In genomic region chr2:51219468-51219867, GRCh38 we compare ENCODE assay signal across 22 cellular contexts.
DNase-seq lines count a peak whose midpoint lies in the region; ATAC-seq, FAIRE-seq and TF ChIP-seq lines count a peak whose summit lies in the region.
"Had no signal": no experiment of that assay in that cellular context is flagged by ENCODE, and none has a peak within 500 bp of the region (broad histone marks: within the 10 kb centered on the region; RNA-seq: fewer than 3 reads in every experiment).

No MANE protein-coding gene starts in this region.

- no peak overlapping the region for H3K18ac ChIP-seq in H1 (ENCODE audit: extremely low read depth, low read length)

- no peak overlapping the region for H4K8ac ChIP-seq in H1 (ENCODE audit: extremely low read depth, insufficient read depth, low read length)

- TF ChIP-seq CTCF in H1 (IDR thresholded peaks at IDR 0.05; ENCODE audit: control extremely low read depth in 1 of 3, insufficient read depth in 1 of 3, low read depth in 1 of 3, low read length in 3 of 3): no peak

- DNase-seq in GM03348 (ENCODE audit: low spot score) (peak; percentile 19), MG63 (peak; percentile 52), H1 (ENCODE audit: low read depth in 1 of 2, low spot score in 2 of 2) (no peak), skeletal muscle cell (ENCODE audit: low read depth) (peak; percentile 51), HTR-8/SVneo (ENCODE audit: insufficient read length, low spot score) (no peak)
- DNase-seq: activated CD4-positive, CD25-positive, alpha-beta regulatory T cell treated with anti-CD3 and anti-CD28 coated beads, Interleukin-2, amount 50 U/mL, for 72 hours; activated CD8-positive, alpha-beta T cell treated with anti-CD3 and anti-CD28 coated beads for 36 hours; activated effector memory CD4-positive, alpha-beta T cell treated with Interleukin-2 at 50 U/mL for 16 hours; activated naive CD8-positive, alpha-beta T cell treated with anti-CD3 and anti-CD28 coated beads, Interleukin-2, amount 10 ng/mL, durations not matched to agents 7 days and 5 days; activated T-cell treated with anti-CD3 and anti-CD28 coated beads for 4 hours; CD4-positive, CD25-positive, alpha-beta regulatory T cell; cortex of kidney; gastrocnemius medialis; NCI-H1694; NCI-H526 treated with DMSO at 0.1 percent for 48 hours; substantia nigra had no signal

- H2AK5ac ChIP-seq in H1 (ENCODE audit: low read depth, low read length): no peak overlapping the region

- TF ChIP-seq EP300 in H1 (IDR thresholded peaks at IDR 0.05; ENCODE audit: borderline replicate concordance in 1 of 2, low read depth in 2 of 2, low read length in 2 of 2): no peak

- H3K27me3 ChIP-seq in MG63: no peaks in the 10 kb centered on the region
- H3K27me3 ChIP-seq in H1 (replicated peaks in 1 of 4; ENCODE audit: control insufficient read depth in 3 of 4, extremely low read depth in 1 of 4, insufficient read depth in 3 of 4, low read length in 3 of 4): no peaks in the 10 kb centered on the region
- H3K27me3 ChIP-seq: cardiac muscle cell, gastrocnemius medialis had no signal

- peaks cover 0 to 2% (median 0%) of the 10 kb centered on the region in 4 experiments; a peak in 1 of 7 replicates for H3K4me1 ChIP-seq in H1 (replicated peaks in 1 of 4; ENCODE audit: control insufficient read depth in 3 of 4, insufficient read depth in 4 of 4, low read length in 3 of 4)
- H3K4me1 ChIP-seq: gastrocnemius medialis had no signal

- H2BK15ac ChIP-seq in H1 (ENCODE audit: low read length): no peak overlapping the region

- no peak overlapping the region for H2BK5ac ChIP-seq in H1 (ENCODE audit: low read depth, low read length)

- no peaks in the 10 kb centered on the region for H3K23me2 ChIP-seq in H1 (ENCODE audit: low read depth, low read length)

- 67% methylated on average over 4 of the region's 4 CpGs; no CpG with 5 or more reads in 1 of the 2 experiments for WGBS in H1 (ENCODE audit: extremely low coverage in 1 of 2, insufficient coverage in 1 of 2, insufficient read length in 1 of 2, insufficient replicate concordance in 2 of 2, low coverage in 1 of 2, low lambda C conversion rate in 2 of 2, missing lambda C conversion rate in 1 of 2), 2 experiments

- H3K4me3 ChIP-seq in MG63 (no peak overlapping the region), H1 (ENCODE audit: extremely low read depth in 1 of 4, insufficient read depth in 2 of 4, low read depth in 3 of 4, low read length in 4 of 4) (no peak overlapping the region), skeletal muscle cell (ENCODE audit: low read depth, low read length) (no peak overlapping the region)
- H3K4me3 ChIP-seq: cardiac muscle cell, gastrocnemius medialis had no signal

- H4K91ac ChIP-seq in H1 (replicated peaks; ENCODE audit: insufficient read length, low read length): no peak overlapping the region

- no peak overlapping the region for H2BK12ac ChIP-seq in H1 (ENCODE audit: low read depth, low read length)

- no peak for FAIRE-seq in H1 (lab: Jason Lieb, UNC)
- no peak for FAIRE-seq in HTR-8/SVneo (lab: Jason Lieb, UNC)
- FAIRE-seq: keratinocyte, TTC549 had no signal

- H3K4ac ChIP-seq in H1 (replicated peaks; ENCODE audit: insufficient read length, low read depth, low read length): no peak overlapping the region

- no peak overlapping the region for H3K4me2 ChIP-seq in H1 (ENCODE audit: insufficient read depth in 1 of 2, low read depth in 2 of 2, low read length in 2 of 2)

- no peaks in the 10 kb centered on the region for H3K79me2 ChIP-seq in H1 (ENCODE audit: control insufficient read depth in 1 of 2, insufficient read depth in 2 of 2, low read length in 2 of 2)

- no peak overlapping the region for H3K14ac ChIP-seq in H1 (ENCODE audit: insufficient read length)

- no peak overlapping the region for H3K27ac ChIP-seq in H1 (ENCODE audit: low read depth, low read length)
- H3K27ac ChIP-seq: cardiac muscle cell, gastrocnemius medialis had no signal

- H3K36me3 ChIP-seq in MG63 (no peaks in the 10 kb centered on the region), H1 (ENCODE audit: control insufficient read depth in 2 of 4, insufficient read depth in 4 of 4, low read length in 3 of 4) (no peaks in the 10 kb centered on the region)
- H3K36me3 ChIP-seq: cardiac muscle cell, gastrocnemius medialis had no signal

- POLR2A ChIA-PET in H1 (lab: Charles Lee; ENCODE audit: partially characterized antibody): no interaction called here

- H4K20me1 ChIP-seq in H1 (replicated peaks in 1 of 2; ENCODE audit: control insufficient read depth in 1 of 2, insufficient read depth in 2 of 2, low read length in 2 of 2): no peaks in the 10 kb centered on the region

- no peak for TF ChIP-seq POLR2A in H1 (IDR thresholded peaks at IDR 0.05; ENCODE audit: control extremely low read depth in 1 of 2, low read depth in 2 of 2, low read length in 2 of 2)

- no peak overlapping the region for H4K5ac ChIP-seq in H1 (ENCODE audit: insufficient read length, low read depth, low read length)

- no peak for TF ChIP-seq RAD21 in H1 (IDR thresholded peaks at IDR 0.05 in 1 of 2, conservative IDR thresholded peaks at IDR 0.05 in 1 of 2; ENCODE audit: low read depth in 2 of 2, low read length in 2 of 2)

- no peak for ATAC-seq in HG03342 (IDR thresholded peaks at IDR 0.05; ENCODE audit: unreplicated experiment)
- no peak for ATAC-seq in GM19023 (IDR thresholded peaks at IDR 0.05; ENCODE audit: unreplicated experiment)
- ATAC-seq: activated CD8-positive, alpha-beta T cell treated with anti-CD3 and anti-CD28 coated beads for 36 hours; esophagus mucosa; gastrocnemius medialis had no signal

- CTCF ChIA-PET in H1 (lab: Charles Lee; ENCODE audit: partially characterized antibody): no interaction called here

- H3K9me3 ChIP-seq in MG63 (peaks cover 3% of the 10 kb centered on the region; the same call in 1 of the 2 replicates), H1 (ENCODE audit: insufficient read depth in 2 of 2, low read depth in 1 of 2, low read length in 1 of 2) (no peaks in the 10 kb centered on the region)
- H3K9me3 ChIP-seq: gastrocnemius medialis had no signal

- no peak overlapping the region for H2BK20ac ChIP-seq in H1 (ENCODE audit: low read length)

- no peak overlapping the region for H2BK120ac ChIP-seq in H1 (replicated peaks; ENCODE audit: low read depth, low read length)

- H2AFZ ChIP-seq in H1 (ENCODE audit: low read length): no peak overlapping the region

- H3K9ac ChIP-seq in H1 (replicated peaks in 1 of 4; ENCODE audit: extremely low read depth in 1 of 4, low read depth in 3 of 4, low read length in 3 of 4): no peak overlapping the region

- no peak overlapping the region for H3K56ac ChIP-seq in H1 (replicated peaks; ENCODE audit: insufficient read length, low read depth, low read length)

- no peak overlapping the region for H3K23ac ChIP-seq in H1 (ENCODE audit: insufficient read length)

- H3K79me1 ChIP-seq in H1 (ENCODE audit: low read depth, low read length): no peaks in the 10 kb centered on the region

TF ChIP-seq in H1, 55 proteins besides CTCF, POLR2A, EP300 and RAD21:
- no peak for TF ChIP-seq RNF2 (IDR thresholded peaks at IDR 0.05; ENCODE audit: borderline replicate concordance, low read depth, low read length, missing control alignments, poor library complexity, severe bottlenecking)
- 0 out of 2 replicates have a peak, but pooled peaks have one; percentile 35 for TF ChIP-seq TEAD4 (IDR thresholded peaks at IDR 0.05; ENCODE audit: low read depth, low read length)
- TF ChIP-seq SIN3A (conservative IDR thresholded peaks at IDR 0.05 in 1 of 2, IDR thresholded peaks at IDR 0.05 in 1 of 2; ENCODE audit: low read depth in 1 of 2, low read length in 2 of 2): no peak

Comparison
In these comparisons a context has a peak if more than half of its experiments do, and no peak if none do; other contexts are left out.
1. DNase-seq: peak in GM03348 (single experiment), MG63 (single experiment) and skeletal muscle cell (single experiment); none in H1 (0 of 2) and HTR-8/SVneo (single experiment).